Comparison of ENCODE assay signal across 9 cellular contexts in genomic region chr1:225848044-225848955, GRCh38. TPM values are rescaled to one million over a fixed set of nuclear protein-coding genes. Genes with fewer than 3 reads are reported as not detected.
DNase-seq lines count a peak whose midpoint lies in the region; ATAC-seq lines count a peak whose summit lies in the region.
"Had no signal": no experiment of that assay in that cellular context is flagged by ENCODE, and none has a peak within 500 bp of the region (broad histone marks: within the 10 kb centered on the region; RNA-seq: fewer than 3 reads in every experiment).

No MANE protein-coding gene starts in this region.

- POLR2A ChIA-PET in activated CD8-positive, alpha-beta T cell treated with anti-CD3 and anti-CD28 coated beads, Interleukin-2, amount 10 ng/mL, durations not matched to agents 7 days and 5 days (lab: Charles Lee): interaction anchor here (0.9 to 1.4 kb wide), 4 partner anchors 11 to 38 kb away, joined by 3 to 4 read pairs (median 3); partner anchors contain the start of genes EPHX1 and TMEM63A

- CTCF ChIA-PET in activated CD8-positive, alpha-beta T cell treated with anti-CD3 and anti-CD28 coated beads, Interleukin-2, amount 10 ng/mL, durations not matched to agents 7 days and 5 days (lab: Charles Lee): interaction anchor here (0.5 to 1.7 kb wide), 4 partner anchors 13 to 374 kb away, joined by 3 to 7 read pairs (median 4); partner anchors contain the start of gene SRP9

- no peak overlapping the region for H3K4me3 Mint-ChIP-seq in activated CD8-positive, alpha-beta T cell treated with anti-CD3 and anti-CD28 coated beads, Interleukin-2, amount 10 ng/mL, durations not matched to agents 7 days and 5 days

- H3K27ac Mint-ChIP-seq in activated CD8-positive, alpha-beta T cell treated with anti-CD3 and anti-CD28 coated beads, Interleukin-2, amount 10 ng/mL, durations not matched to agents 7 days and 5 days: peak overlapping the region; percentile 80

- H3K36me3 Mint-ChIP-seq in activated CD8-positive, alpha-beta T cell treated with anti-CD3 and anti-CD28 coated beads, Interleukin-2, amount 10 ng/mL, durations not matched to agents 7 days and 5 days (ENCODE audit: low read depth): peaks cover 61% of the 10 kb centered on the region

- peak; percentile 78 for ATAC-seq in GM19395 (IDR thresholded peaks at IDR 0.05; ENCODE audit: unreplicated experiment)
- ATAC-seq in HG03342 (IDR thresholded peaks at IDR 0.05; ENCODE audit: unreplicated experiment): peak; percentile 72
- ATAC-seq in activated CD8-positive, alpha-beta T cell treated with anti-CD3 and anti-CD28 coated beads, Interleukin-2, amount 10 ng/mL, durations not matched to agents 7 days and 5 days: peak; percentile 27

- H3K4me1 Mint-ChIP-seq in activated CD8-positive, alpha-beta T cell treated with anti-CD3 and anti-CD28 coated beads, Interleukin-2, amount 10 ng/mL, durations not matched to agents 7 days and 5 days (ENCODE audit: low read depth): peaks cover 48% of the 10 kb centered on the region

- H3K9me3 Mint-ChIP-seq in activated CD8-positive, alpha-beta T cell treated with anti-CD3 and anti-CD28 coated beads, Interleukin-2, amount 10 ng/mL, durations not matched to agents 7 days and 5 days (ENCODE audit: insufficient read depth): no peaks in the 10 kb centered on the region

- DNase-seq in EH (ENCODE audit: low read depth) (peak; percentile 38), middle frontal gyrus (ENCODE audit: extremely low spot score, low spot score) (peak; percentile 31), GM03348 (ENCODE audit: low spot score) (no peak), NCI-H1092 (lab: John Stamatoyannopoulos, UW) (no peak)
- DNase-seq in activated CD8-positive, alpha-beta T cell treated with anti-CD3 and anti-CD28 coated beads, Interleukin-2, amount 10 ng/mL, durations not matched to agents 7 days and 5 days: peak; percentile 40
- DNase-seq in stimulated activated CD4-positive, alpha-beta T cell treated with anti-CD3 and anti-CD28 coated beads, Interleukin-15, amount 100 ng/mL, for 24 hours: no peak

- no peaks in the 10 kb centered on the region for H3K27me3 Mint-ChIP-seq in activated CD8-positive, alpha-beta T cell treated with anti-CD3 and anti-CD28 coated beads, Interleukin-2, amount 10 ng/mL, durations not matched to agents 7 days and 5 days (ENCODE audit: low read depth)

RNA-seq across cellular contexts. Expression of gene TMEM63A, which starts 33.9 kb away (rescaled TPM):
- total RNA-seq in activated CD8-positive, alpha-beta T cell treated with anti-CD3 and anti-CD28 coated beads, Interleukin-2, amount 10 ng/mL, durations not matched to agents 7 days and 5 days: 10 to 100 TPM; 83.5 to 85.8 TPM

RNA-seq across cellular contexts. Expression of gene EPHX1, which starts 38.4 kb away (rescaled TPM):
- 1 to 10 TPM; 1.5 to 2.0 TPM for total RNA-seq in activated CD8-positive, alpha-beta T cell treated with anti-CD3 and anti-CD28 coated beads, Interleukin-2, amount 10 ng/mL, durations not matched to agents 7 days and 5 days

RNA-seq across cellular contexts. Expression of gene LEFTY1, which starts 40.6 kb away (rescaled TPM):
- total RNA-seq in activated CD8-positive, alpha-beta T cell treated with anti-CD3 and anti-CD28 coated beads, Interleukin-2, amount 10 ng/mL, durations not matched to agents 7 days and 5 days: not detected
- total RNA-seq: endothelial cell of umbilical vein had no signal

Comparison
In these comparisons a context has a peak if more than half of its experiments do, and no peak if none do; other contexts are left out.
1. DNase-seq: peak in EH (single experiment), activated CD8-positive, alpha-beta T cell treated with anti-CD3 and anti-CD28 coated beads, Interleukin-2, amount 10 ng/mL, durations not matched to agents 7 days and 5 days (single experiment) and middle frontal gyrus (single experiment); none in GM03348 (single experiment), stimulated activated CD4-positive, alpha-beta T cell treated with anti-CD3 and anti-CD28 coated beads, Interleukin-15, amount 100 ng/mL, for 24 hours (single experiment) and NCI-H1092 (single experiment).
2. ATAC-seq: peak in every context shown above with its lines; median percentile 78 in GM19395; 72 in HG03342; 27 in activated CD8-positive, alpha-beta T cell treated with anti-CD3 and anti-CD28 coated beads, Interleukin-2, amount 10 ng/mL, durations not matched to agents 7 days and 5 days.